ENCODE assay signal across 16 cellular contexts in the genomic region with DNA sequence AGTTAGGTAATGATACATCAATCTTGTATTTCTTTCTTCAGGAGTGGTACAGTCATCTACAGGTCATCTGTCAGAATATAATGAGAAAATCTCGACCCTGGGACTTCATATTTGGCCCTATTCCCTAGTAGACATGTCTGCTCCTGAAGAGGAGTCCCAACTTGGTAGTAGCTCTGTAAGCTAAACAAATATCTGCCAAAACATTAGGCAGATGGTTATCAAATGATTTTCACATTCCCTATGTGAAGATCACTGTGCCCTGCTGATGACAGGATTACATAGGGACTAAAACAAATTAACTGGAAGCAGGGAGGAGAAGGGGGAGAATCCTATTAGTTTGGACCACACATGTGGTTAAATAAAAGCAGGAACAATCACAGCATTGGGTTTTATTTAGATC.
DNase-seq lines count a peak whose midpoint lies in the region; ATAC-seq and TF ChIP-seq lines count a peak whose summit lies in the region.
"Had no signal": no experiment of that assay in that cellular context is flagged by ENCODE, and none has a peak within 500 bp of the region (broad histone marks: within the 10 kb centered on the region; RNA-seq: fewer than 3 reads in every experiment).

No MANE protein-coding gene starts in this region.

- DNase-seq in NCI-H1105 treated with DMSO at 0.1 percent for 48 hours (lab: John Stamatoyannopoulos, UW), result peak; percentile 16
- no peak for DNase-seq in NCI-H1105 (lab: John Stamatoyannopoulos, UW)
- peak; percentile 100 for DNase-seq in NCI-H446 treated with DMSO at 0.1 percent for 48 hours (lab: John Stamatoyannopoulos, UW)
- no peak for DNase-seq in RWPE2 (ENCODE audit: low spot score)
- peak; percentile 50 to 71 for DNase-seq in foreskin keratinocyte
- no peak for DNase-seq in occipital lobe (lab: John Stamatoyannopoulos, UW)
- no peak for DNase-seq in substantia nigra (lab: John Stamatoyannopoulos, UW)
- no peak for DNase-seq in activated CD8-positive, alpha-beta memory T cell treated with anti-CD3 and anti-CD28 coated beads for 24 hours
- DNase-seq: CD8-positive, alpha-beta T cell; MM.1S; NCI-H2107; Peyer's patch; SHP77 had no signal

- H3K4me1 ChIP-seq in RWPE2 (ENCODE audit: insufficient read depth, poor library complexity, severe bottlenecking), result no peaks in the 10 kb centered on the region
- H3K4me1 ChIP-seq in foreskin keratinocyte, result no peaks in the 10 kb centered on the region
- H3K4me1 ChIP-seq: Peyer's patch had no signal

- no peak overlapping the region for H3K4me3 ChIP-seq in RWPE2 (ENCODE audit: severe bottlenecking)
- H3K4me3 ChIP-seq: Peyer's patch had no signal

- peaks cover 2% of the 10 kb centered on the region for H3K9me3 ChIP-seq in RWPE2 (ENCODE audit: severe bottlenecking)
- H3K9me3 ChIP-seq: Peyer's patch had no signal

- peak; percentile 60 for ATAC-seq in RWPE2 (ENCODE audit: low read depth)
- ATAC-seq in foreskin keratinocyte, result peak; percentile 76
- ATAC-seq: CD8-positive, alpha-beta T cell; HepG2 had no signal

- H3K27ac ChIP-seq in RWPE2 (ENCODE audit: poor library complexity, severe bottlenecking) (no peak overlapping the region), foreskin keratinocyte (no peak overlapping the region), substantia nigra (ENCODE audit: low read depth, low read length, poor library complexity, severe bottlenecking) (no peak overlapping the region)
- H3K27ac ChIP-seq: 22Rv1, KMS-11, Peyer's patch had no signal

- H3K36me3 ChIP-seq in RWPE2 (ENCODE audit: low read depth), result no peaks in the 10 kb centered on the region
- H3K36me3 ChIP-seq: Peyer's patch had no signal

- no peak for TF ChIP-seq CTCF in RWPE2 (IDR thresholded peaks at IDR 0.05; ENCODE audit: poor library complexity, severe bottlenecking)
- TF ChIP-seq CTCF in foreskin keratinocyte (conservative IDR thresholded peaks at IDR 0.05), result no peak

- H3K27me3 ChIP-seq in RWPE2 (ENCODE audit: insufficient read depth, poor library complexity, severe bottlenecking) (peaks cover 5% of the 10 kb centered on the region), foreskin keratinocyte (peaks cover 15% of the 10 kb centered on the region)
- H3K27me3 ChIP-seq: Peyer's patch had no signal

Comparison
In these comparisons a context has a peak if more than half of its experiments do, and no peak if none do; other contexts are left out.
1. DNase-seq: peak in NCI-H1105 treated with DMSO at 0.1 percent for 48 hours (single experiment), NCI-H446 treated with DMSO at 0.1 percent for 48 hours (single experiment) and foreskin keratinocyte (2 of 2); none in NCI-H1105 (single experiment), RWPE2 (single experiment), occipital lobe (single experiment), substantia nigra (0 of 49) and activated CD8-positive, alpha-beta memory T cell treated with anti-CD3 and anti-CD28 coated beads for 24 hours (single experiment).